1 cellular context compared by ENCODE assay signal in the genomic region with DNA sequence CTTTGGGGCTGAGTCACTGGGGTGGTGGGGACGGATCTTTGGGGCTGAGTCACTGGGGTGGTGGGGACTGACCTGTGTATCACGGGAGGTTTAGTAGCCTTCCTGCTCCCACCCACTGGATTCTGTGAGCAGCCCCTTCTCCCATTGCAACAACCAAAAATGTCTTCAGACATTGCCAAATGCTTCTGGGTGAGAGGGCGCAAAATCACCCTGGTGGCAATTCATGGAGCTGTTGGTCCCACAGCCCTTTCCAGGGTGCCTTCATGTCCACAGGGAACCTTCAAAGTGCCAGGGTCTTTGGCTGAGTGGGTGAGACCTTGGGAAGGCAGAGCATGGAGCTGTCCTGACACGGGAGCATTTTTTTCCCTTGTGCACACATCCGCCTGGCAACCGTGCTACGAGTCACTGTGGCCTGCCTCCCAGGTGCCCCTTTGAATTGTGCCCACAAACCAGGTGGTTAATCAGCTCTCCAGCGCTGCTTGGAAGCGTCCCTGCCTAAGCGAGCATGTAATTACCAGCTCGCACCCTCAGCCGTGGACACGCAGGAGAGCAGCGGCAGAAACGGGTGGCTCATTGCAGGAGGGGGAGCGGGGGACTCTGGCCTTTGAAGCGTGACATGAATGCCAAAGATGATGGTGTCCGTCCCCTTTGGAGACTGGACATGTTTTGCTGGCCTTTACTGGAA.
TF ChIP-seq lines count a peak whose summit lies in the region.

No MANE protein-coding gene starts in this region.

TF ChIP-seq in H1, 55 proteins besides CTCF, POLR2A, EP300 and RAD21 (continued from another document):
- TF ChIP-seq KDM1A (IDR thresholded peaks at IDR 0.05; ENCODE audit: borderline replicate concordance, low read length) (no peak), SP1 (IDR thresholded peaks at IDR 0.05; ENCODE audit: low read depth, low read length) (no peak), RFX5 (IDR thresholded peaks at IDR 0.05; ENCODE audit: borderline replicate concordance, low read depth, low read length) (no peak), TCF12 (IDR thresholded peaks at IDR 0.05; ENCODE audit: low read depth, low read length) (no peak), CBX5 (IDR thresholded peaks at IDR 0.05; ENCODE audit: low read depth, low read length) (no peak), TEAD4 (IDR thresholded peaks at IDR 0.05; ENCODE audit: low read depth, low read length) (no peak), GABPA (IDR thresholded peaks at IDR 0.05; ENCODE audit: borderline replicate concordance, insufficient read depth, low read length) (no peak), SP4 (IDR thresholded peaks at IDR 0.05; ENCODE audit: low read length) (no peak)
